ENCODE assay signal across 12 cellular contexts in the genomic region with DNA sequence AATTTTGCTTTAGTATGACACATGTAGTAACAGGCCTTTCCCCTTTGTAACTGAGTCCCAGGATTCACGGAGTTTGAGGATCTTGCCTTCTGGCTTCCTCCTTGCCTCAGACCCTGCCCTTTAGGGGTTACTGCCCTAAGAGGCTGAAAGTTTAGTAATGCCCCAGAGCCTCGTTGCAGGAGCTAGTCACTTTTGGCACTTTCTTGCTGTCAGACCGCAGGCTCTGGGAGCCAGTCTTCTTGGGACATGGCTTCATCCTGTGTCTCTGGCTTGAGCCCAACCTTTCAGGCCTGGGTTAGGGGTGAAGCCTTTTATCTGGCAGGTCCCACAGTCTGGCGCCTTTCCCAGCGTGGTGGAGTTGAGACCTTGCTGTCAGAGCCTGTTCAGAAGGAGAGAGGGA.
DNase-seq lines count a peak whose midpoint lies in the region; ATAC-seq, FAIRE-seq and TF ChIP-seq lines count a peak whose summit lies in the region.
"Had no signal": no experiment of that assay in that cellular context is flagged by ENCODE, and none has a peak within 500 bp of the region (broad histone marks: within the 10 kb centered on the region; RNA-seq: fewer than 3 reads in every experiment).

No MANE protein-coding gene starts in this region.

- no peak overlapping the region for H3K4me2 ChIP-seq in astrocyte (ENCODE audit: low read length)

- H3K27ac Mint-ChIP-seq in astrocyte (ENCODE audit: unreplicated experiment) (no peak overlapping the region), mesothelial cell of epicardium (peak overlapping the region; percentile 1)
- H3K27ac Mint-ChIP-seq: activated naive CD8-positive, alpha-beta T cell treated with anti-CD3 and anti-CD28 coated beads, Interleukin-2, amount 50 U/mL, for 24 hours had no signal

- H3K4me1 Mint-ChIP-seq in astrocyte (ENCODE audit: low read depth, unreplicated experiment): no peaks in the 10 kb centered on the region
- peaks cover 10% of the 10 kb centered on the region for H3K4me1 Mint-ChIP-seq in mesothelial cell of epicardium

- H3K36me3 Mint-ChIP-seq in astrocyte (ENCODE audit: low read depth, unreplicated experiment) (peaks cover 2% of the 10 kb centered on the region), mesothelial cell of epicardium (peaks cover 4% of the 10 kb centered on the region)

- H3K9me3 ChIP-seq in astrocyte (ENCODE audit: insufficient read depth, low read depth, low read length) (no peaks in the 10 kb centered on the region), tibial nerve (no peaks in the 10 kb centered on the region), BE2C (no peaks in the 10 kb centered on the region; the same call in 1 of the 2 replicates)

- H3K36me3 ChIP-seq in astrocyte (ENCODE audit: insufficient read depth, low read length) (no peaks in the 10 kb centered on the region), tibial nerve (no peaks in the 10 kb centered on the region), BE2C (no peaks in the 10 kb centered on the region)

- peak overlapping the region; percentile 27 for H2AFZ ChIP-seq in astrocyte (ENCODE audit: low read depth, low read length)

- no peaks in the 10 kb centered on the region for H3K9me3 Mint-ChIP-seq in astrocyte (ENCODE audit: unreplicated experiment)
- no peaks in the 10 kb centered on the region for H3K9me3 Mint-ChIP-seq in mesothelial cell of epicardium
- H3K9me3 Mint-ChIP-seq: activated naive CD8-positive, alpha-beta T cell treated with anti-CD3 and anti-CD28 coated beads, Interleukin-2, amount 50 U/mL, for 24 hours had no signal

- FAIRE-seq in astrocyte (lab: Jason Lieb, UNC): no peak
- FAIRE-seq: GM12878 had no signal

- H3K27me3 Mint-ChIP-seq in astrocyte (ENCODE audit: low read depth, unreplicated experiment) (no peaks in the 10 kb centered on the region), mesothelial cell of epicardium (ENCODE audit: low read depth) (no peaks in the 10 kb centered on the region)
- H3K27me3 Mint-ChIP-seq: activated naive CD8-positive, alpha-beta T cell treated with anti-CD3 and anti-CD28 coated beads, Interleukin-2, amount 50 U/mL, for 24 hours had no signal

- H3K27ac ChIP-seq in astrocyte (ENCODE audit: low read depth, low read length) (no peak overlapping the region), tibial nerve (peak overlapping the region in 2 of 4 donors; percentile 4 to 37)

- H3K4me3 ChIP-seq in astrocyte (ENCODE audit: insufficient read depth, low read depth, low read length) (no peak overlapping the region), fibroblast of mammary gland (ENCODE audit: control insufficient read depth, low read depth, low read length) (no peak overlapping the region), tibial nerve (no peak overlapping the region), BE2C (ENCODE audit: low read depth, low read length) (no peak overlapping the region)
- H3K4me3 ChIP-seq: GM12878 had no signal

- no peak for ATAC-seq in HG02623 (IDR thresholded peaks at IDR 0.05; ENCODE audit: unreplicated experiment)
- no peak for ATAC-seq in stimulated activated naive CD8-positive, alpha-beta T cell treated with anti-CD3 and anti-CD28 coated beads, Interleukin-15, Interleukin-2, amounts not matched to agents 100 U/mL and 50 U/mL, for 24 hours
- ATAC-seq: activated naive CD8-positive, alpha-beta T cell treated with anti-CD3 and anti-CD28 coated beads, Interleukin-2, amount 50 U/mL, for 24 hours; GM12878 had no signal

- H3K4me1 ChIP-seq in astrocyte (ENCODE audit: insufficient read depth, low read length): no peaks in the 10 kb centered on the region
- H3K4me1 ChIP-seq in tibial nerve: peaks cover 0 to 42% (median 3%) of the 10 kb centered on the region in 4 donors
- no peaks in the 10 kb centered on the region for H3K4me1 ChIP-seq in BE2C

- no peak overlapping the region for H3K4me3 Mint-ChIP-seq in astrocyte (ENCODE audit: unreplicated experiment)
- H3K4me3 Mint-ChIP-seq in mesothelial cell of epicardium: no peak overlapping the region
- H3K4me3 Mint-ChIP-seq: activated naive CD8-positive, alpha-beta T cell treated with anti-CD3 and anti-CD28 coated beads, Interleukin-2, amount 50 U/mL, for 24 hours had no signal

- H3K9ac ChIP-seq in astrocyte (ENCODE audit: low read length): no peak overlapping the region

- TF ChIP-seq EP300 in tibial nerve (IDR thresholded peaks at IDR 0.05): peak in 1 of 2 donors; percentile 30

- TF ChIP-seq CTCF in astrocyte (IDR thresholded peaks at IDR 0.05; ENCODE audit: insufficient read depth, low read depth, low read length) (no peak), fibroblast of mammary gland (conservative IDR thresholded peaks at IDR 0.05; ENCODE audit: control insufficient read depth, insufficient read depth, low read depth, low read length) (no peak), mesothelial cell of epicardium (IDR thresholded peaks at IDR 0.05; ENCODE audit: unreplicated experiment) (no peak), tibial nerve (IDR thresholded peaks at IDR 0.05) (no peak), BE2C (IDR thresholded peaks at IDR 0.05; ENCODE audit: low read depth, low read length) (no peak)

- DNase-seq in astrocyte (ENCODE audit: low read depth): no peak
- DNase-seq in fibroblast of mammary gland (ENCODE audit: low read depth): peak; percentile 76
- no peak for DNase-seq in mesothelial cell of epicardium (ENCODE audit: low spot score in 2 of 2, unreplicated experiment in 2 of 2)
- peak; percentile 50 to 61 for DNase-seq in tibial nerve (ENCODE audit: low spot score in 2 of 2)
- no peak for DNase-seq in BE2C
- DNase-seq in NCI-H446 (lab: John Stamatoyannopoulos, UW): no peak
- DNase-seq in stimulated activated naive CD8-positive, alpha-beta T cell treated with anti-CD3 and anti-CD28 coated beads, Interleukin-15, Interleukin-2, amounts not matched to agents 100 U/mL and 50 U/mL, for 24 hours: no peak
- DNase-seq: activated naive CD8-positive, alpha-beta T cell treated with anti-CD3 and anti-CD28 coated beads, Interleukin-2, amount 50 U/mL, for 24 hours; Calu3; NCI-H1436 had no signal

- no peaks in the 10 kb centered on the region for H4K20me1 ChIP-seq in astrocyte (ENCODE audit: insufficient read depth, low read length)

- no peak for TF ChIP-seq POLR2A in tibial nerve (IDR thresholded peaks at IDR 0.05)

- H3K27me3 ChIP-seq in astrocyte (ENCODE audit: insufficient read depth, low read length) (no peaks in the 10 kb centered on the region), tibial nerve (no peaks in the 10 kb centered on the region), BE2C (no peaks in the 10 kb centered on the region)

- no peaks in the 10 kb centered on the region for H3K79me2 ChIP-seq in astrocyte (ENCODE audit: insufficient read depth, low read length)

- 58 to 59% methylated on average over 5 of the region's 5 CpGs for WGBS in tibial nerve, 2 donors

Comparison
In these comparisons a context has a peak if more than half of its experiments do, and no peak if none do; other contexts are left out.
1. DNase-seq: peak in fibroblast of mammary gland (single experiment) and tibial nerve (2 of 2); none in astrocyte (single experiment), mesothelial cell of epicardium (0 of 2), BE2C (single experiment), NCI-H446 (0 of 2) and stimulated activated naive CD8-positive, alpha-beta T cell treated with anti-CD3 and anti-CD28 coated beads, Interleukin-15, Interleukin-2, amounts not matched to agents 100 U/mL and 50 U/mL, for 24 hours (single experiment).